Comparison of ENCODE assay signal across 14 cellular contexts in the genomic region with DNA sequence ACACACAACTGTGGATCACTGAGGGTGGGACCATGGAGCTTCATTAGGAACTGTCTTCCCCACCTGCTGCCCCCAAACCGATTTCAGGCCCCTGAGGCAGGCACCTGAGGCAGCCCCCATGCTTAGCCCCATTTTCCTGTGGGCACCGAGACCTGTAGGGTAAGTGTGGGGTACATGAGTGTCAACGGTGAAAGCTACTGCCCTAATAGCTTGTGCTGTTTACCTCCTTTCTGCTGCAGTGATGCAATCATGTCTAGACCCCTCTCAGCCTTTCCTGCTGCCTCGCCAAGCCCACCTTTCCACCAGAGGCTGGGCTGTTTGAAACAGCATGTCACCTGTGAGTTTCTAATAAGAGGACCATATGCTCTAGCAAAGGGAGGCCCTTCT. TPM values are rescaled to one million over a fixed set of nuclear protein-coding genes. Genes with fewer than 3 reads are reported as not detected.
A peak's percentile ranks its signal among the peaks of the same experiment; 100 is the strongest.
DNase-seq lines count a peak whose midpoint lies in the region; TF ChIP-seq lines count a peak whose summit lies in the region.
"Had no signal": no experiment of that assay in that cellular context is flagged by ENCODE, and none has a peak within 500 bp of the region (broad histone marks: within the 10 kb centered on the region; RNA-seq: fewer than 3 reads in every experiment).

No MANE protein-coding gene starts in this region.

- TF ChIP-seq POLR2A in testis (IDR thresholded peaks at IDR 0.05) = no peak

- H3K27me3 Mint-ChIP-seq in mesothelial cell of epicardium (ENCODE audit: low read depth) = peaks cover 40% of the 10 kb centered on the region

- H4K20me1 ChIP-seq in Karpas-422 (ENCODE audit: insufficient read depth, low read depth, low read length) = no peaks in the 10 kb centered on the region

- no peak overlapping the region for H3K4me3 Mint-ChIP-seq in mesothelial cell of epicardium

- H3K4me1 ChIP-seq in SJCRH30 (peaks cover 82% of the 10 kb centered on the region), ectodermal cell (ENCODE audit: control insufficient read depth, insufficient read depth, low read length) (peaks cover 34% of the 10 kb centered on the region), testis (peaks cover 9% of the 10 kb centered on the region), Karpas-422 (ENCODE audit: low read length) (no peaks in the 10 kb centered on the region), tibial artery (peaks cover 0 to 5% (median 2%) of the 10 kb centered on the region in 4 donors)
- H3K4me1 ChIP-seq: HAP-1 had no signal

- H3K27ac Mint-ChIP-seq in mesothelial cell of epicardium = peak overlapping the region; percentile 36

- no peaks in the 10 kb centered on the region for H3K9me3 Mint-ChIP-seq in mesothelial cell of epicardium

- no peaks in the 10 kb centered on the region for H3K79me2 ChIP-seq in Karpas-422 (ENCODE audit: low read length)

- no peaks in the 10 kb centered on the region for H3K36me3 Mint-ChIP-seq in mesothelial cell of epicardium

- TF ChIP-seq CTCF in 22Rv1 (IDR thresholded peaks at IDR 0.05) (no peak), mesothelial cell of epicardium (IDR thresholded peaks at IDR 0.05; ENCODE audit: unreplicated experiment) (no peak), testis (IDR thresholded peaks at IDR 0.05) (no peak), tibial artery (IDR thresholded peaks at IDR 0.05) (no peak)

- no peak overlapping the region for H3K4me2 ChIP-seq in Karpas-422 (ENCODE audit: low read depth, low read length, poor library complexity, severe bottlenecking)
- H3K4me2 ChIP-seq: PC-9 had no signal

- DNase-seq in SJCRH30 = no peak
- no peak for DNase-seq in mesothelial cell of epicardium (ENCODE audit: low spot score in 2 of 2, unreplicated experiment in 2 of 2)
- no peak for DNase-seq in ureter (ENCODE audit: low spot score)
- no peak for DNase-seq in testis
- DNase-seq in Karpas-422 = no peak
- DNase-seq in tibial artery = no peak
- DNase-seq: DMS153, NCI-H1436 treated with DMSO at 0.1 percent for 48 hours, NCI-H2081 treated with DMSO at 0.1 percent for 48 hours, NCI-H345 had no signal

- intact Hi-C loops in testis (cut with DNase I; ENCODE audit: low total_unique reads) = no loop called here
- intact Hi-C loops in tibial artery (cut with DNase I; ENCODE audit: low total_unique reads) = no loop called here

- peak overlapping the region; percentile 93 for H3K27ac ChIP-seq in 22Rv1
- H3K27ac ChIP-seq in SJCRH30 = peak overlapping the region; percentile 82
- H3K27ac ChIP-seq in ectodermal cell (ENCODE audit: insufficient read depth, low read depth, low read length, poor library complexity, severe bottlenecking) = peak overlapping the region; percentile 13
- no peak overlapping the region for H3K27ac ChIP-seq in testis
- H3K27ac ChIP-seq in Karpas-422 (ENCODE audit: low read length) = no peak overlapping the region
- no peak overlapping the region for H3K27ac ChIP-seq in tibial artery
- H3K27ac ChIP-seq: PC-9 had no signal

- H3K27me3 ChIP-seq in SJCRH30 = no peaks in the 10 kb centered on the region
- H3K27me3 ChIP-seq in ectodermal cell (ENCODE audit: control insufficient read depth, insufficient read depth, low read length, poor library complexity, severe bottlenecking) = no peaks in the 10 kb centered on the region
- H3K27me3 ChIP-seq in testis = no peaks in the 10 kb centered on the region
- H3K27me3 ChIP-seq in Karpas-422 (ENCODE audit: low read length) = no peaks in the 10 kb centered on the region
- no peaks in the 10 kb centered on the region for H3K27me3 ChIP-seq in tibial artery

- H2AFZ ChIP-seq in Karpas-422 (ENCODE audit: low read length) = no peak overlapping the region
- H2AFZ ChIP-seq: PC-9 had no signal

- 72 to 75% methylated on average over 4 of the region's 4 CpGs for WGBS in ectodermal cell, 2 experiments
- 81 to 85% methylated on average over 2 to 4 of the region's 4 CpGs for WGBS in testis, 2 donors

- H3K36me3 ChIP-seq in SJCRH30 (peaks cover 6% of the 10 kb centered on the region; the same call in 1 of the 2 replicates), ectodermal cell (ENCODE audit: control insufficient read depth, insufficient read depth, low read length) (no peaks in the 10 kb centered on the region), testis (ENCODE audit: low read depth, missing control alignments) (no peaks in the 10 kb centered on the region), Karpas-422 (ENCODE audit: insufficient read depth, low read length) (no peaks in the 10 kb centered on the region), tibial artery (no peaks in the 10 kb centered on the region)
- H3K36me3 ChIP-seq: HAP-1 had no signal

- no peaks in the 10 kb centered on the region for H3K9me2 ChIP-seq in Karpas-422 (replicated peaks; ENCODE audit: insufficient read depth, low read length)

- peaks cover 15% of the 10 kb centered on the region for H3K4me1 Mint-ChIP-seq in mesothelial cell of epicardium

- H3K4me3 ChIP-seq in SJCRH30 (no peak overlapping the region), ectodermal cell (ENCODE audit: insufficient read depth, low read depth, low read length) (no peak overlapping the region), testis (no peak overlapping the region), Karpas-422 (ENCODE audit: low read length) (no peak overlapping the region), tibial artery (no peak overlapping the region)
- H3K4me3 ChIP-seq: HAP-1, PC-9 had no signal

- H3K9me3 ChIP-seq in SJCRH30 (replicated peaks) (no peaks in the 10 kb centered on the region), ectodermal cell (ENCODE audit: control insufficient read depth, low read length) (no peaks in the 10 kb centered on the region), testis (no peaks in the 10 kb centered on the region), Karpas-422 (ENCODE audit: low read length) (no peaks in the 10 kb centered on the region), tibial artery (no peaks in the 10 kb centered on the region)
- H3K9me3 ChIP-seq: HAP-1 had no signal

- no peak overlapping the region for H3K9ac ChIP-seq in Karpas-422 (ENCODE audit: low read length)

RNA-seq across cellular contexts. Expression of a gene that starts 53.0 kb away (rescaled TPM):
- 58.7 and 72.0 TPM in 2 replicates for total RNA-seq in SJCRH30 (2014; rRNA removed; shearing (Covaris generic))
- polyA plus RNA-seq in ectodermal cell (2013, experiment 1 of 4) = 9.7 TPM
- 10.6 TPM for polyA plus RNA-seq in ectodermal cell (2013, experiment 2 of 4)
- polyA plus RNA-seq in ectodermal cell (2013, experiment 3 of 4) = 8.7 TPM
- polyA plus RNA-seq in ectodermal cell (2013, experiment 4 of 4) = 10.8 TPM
- 0.35 to 0.72 TPM (median 0.72 TPM) in 3 replicates for total RNA-seq in mesothelial cell of epicardium
- total RNA-seq in ureter = 52.3 TPM
- 10 to 100 TPM in 1 of 2 donors, 1 to 10 TPM in 1; 9.9 to 13.9 TPM for total RNA-seq in testis
- 10.2 TPM for polyA plus RNA-seq in testis (ENCODE audit: insufficient read depth, low read depth, low replicate concordance)
- 0.75 and 2.2 TPM in 2 replicates for total RNA-seq in Karpas-422 (2014; rRNA removed; shearing (Covaris generic); ENCODE audit: low replicate concordance)
- total RNA-seq: PC-9 had no signal

Comparison
In these comparisons a context has a peak if more than half of its experiments do, and no peak if none do; other contexts are left out.
1. H3K27ac ChIP-seq: peak in 22Rv1 (single experiment), SJCRH30 (single experiment) and ectodermal cell (single experiment); none in testis (0 of 2), Karpas-422 (single experiment) and tibial artery (0 of 2).